Comparison of ENCODE assay signal across 16 cellular contexts in genomic region chr9:132647355-132647754, GRCh38. TPM values are rescaled to one million over a fixed set of nuclear protein-coding genes. Genes with fewer than 3 reads are reported as not detected.
DNase-seq lines count a peak whose midpoint lies in the region; ATAC-seq and TF ChIP-seq lines count a peak whose summit lies in the region.
"Had no signal": no experiment of that assay in that cellular context is flagged by ENCODE, and none has a peak within 500 bp of the region (broad histone marks: within the 10 kb centered on the region; RNA-seq: fewer than 3 reads in every experiment).

No MANE protein-coding gene starts in this region.

- CTCF ChIA-PET in activated naive CD4-positive, alpha-beta T cell treated with anti-CD3 and anti-CD28 coated beads, Interleukin-2, amount 10 ng/mL, durations not matched to agents 7 days and 5 days (lab: Charles Lee): interaction anchor here (0.7 kb wide), 1 partner anchor 40 kb away, joined by 4 read pairs; no protein-coding TSS in a partner anchor
- CTCF ChIA-PET in GM10248 (lab: Yijun Ruan, JAX) (no interaction called here), Caco-2 (lab: Charles Lee) (no interaction called here)

- TF ChIP-seq CTCF in fibroblast of mammary gland (conservative IDR thresholded peaks at IDR 0.05; ENCODE audit: control insufficient read depth, insufficient read depth, low read depth, low read length) (no peak), GM10248 (IDR thresholded peaks at IDR 0.05; ENCODE audit: control extremely low read depth, extremely low read depth, low read depth, missing control alignments) (no peak), Caco-2 (IDR thresholded peaks at IDR 0.05; ENCODE audit: insufficient read depth in 1 of 2, low read depth in 1 of 2, low read length in 1 of 2, severe bottlenecking in 1 of 2, unreplicated experiment in 1 of 2) (no peak)

- intact Hi-C loops in Caco-2 (cut with micrococcal nuclease; ENCODE audit: unreplicated experiment): no loop called here

- peak overlapping the region; percentile 75 for H3K27ac ChIP-seq in SJSA1
- H3K27ac ChIP-seq: gastrocnemius medialis had no signal

- H3K9me3 ChIP-seq in SJSA1 (replicated peaks) (no peaks in the 10 kb centered on the region), Caco-2 (no peaks in the 10 kb centered on the region)
- H3K9me3 ChIP-seq: gastrocnemius medialis had no signal

- no peaks in the 10 kb centered on the region for H3K4me1 Mint-ChIP-seq in activated naive CD4-positive, alpha-beta T cell treated with anti-CD3 and anti-CD28 coated beads, Interleukin-2, amount 10 ng/mL, durations not matched to agents 7 days and 5 days
- no peaks in the 10 kb centered on the region for H3K4me1 Mint-ChIP-seq in Caco-2 (ENCODE audit: low read depth, unreplicated experiment)
- H3K4me1 Mint-ChIP-seq: B cell, GM23338 had no signal

- no peak for DNase-seq in activated naive CD4-positive, alpha-beta T cell treated with anti-CD3 and anti-CD28 coated beads, Interleukin-2, amount 50 U/mL, for 72 hours (ENCODE audit: low spot score in 2 of 2)
- DNase-seq in activated naive CD4-positive, alpha-beta T cell treated with anti-CD3 and anti-CD28 coated beads, Interleukin-2, amount 10 ng/mL, durations not matched to agents 7 days and 5 days: no peak
- peak; percentile 86 to 91 for DNase-seq in SJSA1 (ENCODE audit: low read depth in 1 of 2, low spot score in 2 of 2)
- peak; percentile 100 for DNase-seq in fibroblast of mammary gland (ENCODE audit: low read depth)
- DNase-seq in smooth muscle cell of the brain vasculature (ENCODE audit: low read depth, low spot score): peak; percentile 26
- no peak for DNase-seq in NCI-H187 treated with DMSO at 0.1 percent for 48 hours (lab: John Stamatoyannopoulos, UW)
- no peak for DNase-seq in GM10248 (ENCODE audit: extremely low spot score)
- no peak for DNase-seq in Caco-2
- DNase-seq: activated T-cell treated with anti-CD3 and anti-CD28 coated beads for 4 hours, gastrocnemius medialis, GDM1, NCI-H2107, OCI-M1, posterior cingulate gyrus had no signal

- BruUV-seq in Caco-2 (replicated peaks; lab: Mats Ljungman, UMichigan): no TSS peak

- peaks cover 10 to 22% of the 10 kb centered on the region in 2 donors for H3K36me3 Mint-ChIP-seq in activated naive CD4-positive, alpha-beta T cell treated with anti-CD3 and anti-CD28 coated beads, Interleukin-2, amount 50 U/mL, for 72 hours
- H3K36me3 Mint-ChIP-seq in activated naive CD4-positive, alpha-beta T cell treated with anti-CD3 and anti-CD28 coated beads, Interleukin-2, amount 10 ng/mL, durations not matched to agents 7 days and 5 days: peaks cover 36% of the 10 kb centered on the region
- H3K36me3 Mint-ChIP-seq in Caco-2 (ENCODE audit: insufficient read depth, unreplicated experiment): peaks cover 78% of the 10 kb centered on the region

- ATAC-seq in activated naive CD4-positive, alpha-beta T cell treated with anti-CD3 and anti-CD28 coated beads, Interleukin-2, amount 50 U/mL, for 72 hours: peak; percentile 57 to 71
- ATAC-seq: gastrocnemius medialis, GM23338 had no signal

- no peak overlapping the region for H3K4me3 Mint-ChIP-seq in activated naive CD4-positive, alpha-beta T cell treated with anti-CD3 and anti-CD28 coated beads, Interleukin-2, amount 10 ng/mL, durations not matched to agents 7 days and 5 days
- H3K4me3 Mint-ChIP-seq in Caco-2 (ENCODE audit: unreplicated experiment): no peak overlapping the region
- H3K4me3 Mint-ChIP-seq: B cell, GM23338 had no signal

- H3K27me3 ChIP-seq in SJSA1 (replicated peaks): no peaks in the 10 kb centered on the region
- H3K27me3 ChIP-seq in Caco-2 (replicated peaks; ENCODE audit: control insufficient read depth, insufficient read depth, low read length): no peaks in the 10 kb centered on the region
- H3K27me3 ChIP-seq: gastrocnemius medialis had no signal

- H3K9me3 Mint-ChIP-seq in activated naive CD4-positive, alpha-beta T cell treated with anti-CD3 and anti-CD28 coated beads, Interleukin-2, amount 50 U/mL, for 72 hours: no peaks in the 10 kb centered on the region
- no peaks in the 10 kb centered on the region for H3K9me3 Mint-ChIP-seq in activated naive CD4-positive, alpha-beta T cell treated with anti-CD3 and anti-CD28 coated beads, Interleukin-2, amount 10 ng/mL, durations not matched to agents 7 days and 5 days
- no peaks in the 10 kb centered on the region for H3K9me3 Mint-ChIP-seq in Caco-2 (ENCODE audit: unreplicated experiment)
- H3K9me3 Mint-ChIP-seq: GM23338 had no signal

- H3K4me3 ChIP-seq in SJSA1 (no peak overlapping the region), fibroblast of mammary gland (ENCODE audit: control insufficient read depth, low read depth, low read length) (no peak overlapping the region), Caco-2 (ENCODE audit: low read depth, low read length) (no peak overlapping the region)
- H3K4me3 ChIP-seq: gastrocnemius medialis, GM23338 had no signal

- no peaks in the 10 kb centered on the region for H3K27me3 Mint-ChIP-seq in activated naive CD4-positive, alpha-beta T cell treated with anti-CD3 and anti-CD28 coated beads, Interleukin-2, amount 10 ng/mL, durations not matched to agents 7 days and 5 days
- no peaks in the 10 kb centered on the region for H3K27me3 Mint-ChIP-seq in Caco-2 (ENCODE audit: insufficient read depth, unreplicated experiment)
- H3K27me3 Mint-ChIP-seq: B cell had no signal

- peaks cover 28% of the 10 kb centered on the region for H3K4me1 ChIP-seq in SJSA1 (replicated peaks)
- H3K4me1 ChIP-seq in Caco-2: no peaks in the 10 kb centered on the region
- H3K4me1 ChIP-seq: gastrocnemius medialis had no signal

- POLR2A ChIA-PET in GM10248 (lab: Yijun Ruan, JAX): no interaction called here
- POLR2A ChIA-PET in Caco-2 (lab: Charles Lee): no interaction called here

- H3K36me3 ChIP-seq in SJSA1 (peaks cover 72% of the 10 kb centered on the region), Caco-2 (ENCODE audit: control insufficient read depth, insufficient read depth, low read length) (peaks cover 6% of the 10 kb centered on the region)

- no peak overlapping the region for H3K27ac Mint-ChIP-seq in activated naive CD4-positive, alpha-beta T cell treated with anti-CD3 and anti-CD28 coated beads, Interleukin-2, amount 50 U/mL, for 72 hours
- H3K27ac Mint-ChIP-seq in activated naive CD4-positive, alpha-beta T cell treated with anti-CD3 and anti-CD28 coated beads, Interleukin-2, amount 10 ng/mL, durations not matched to agents 7 days and 5 days: no peak overlapping the region
- no peak overlapping the region for H3K27ac Mint-ChIP-seq in Caco-2 (ENCODE audit: unreplicated experiment)
- H3K27ac Mint-ChIP-seq: B cell, GM23338 had no signal

RNA-seq across cellular contexts. Expression of gene DDX31, which starts 22.4 kb away (rescaled TPM):
- 10 to 100 TPM; 13.8 to 17.8 TPM for total RNA-seq in activated naive CD4-positive, alpha-beta T cell treated with anti-CD3 and anti-CD28 coated beads, Interleukin-2, amount 50 U/mL, for 72 hours
- total RNA-seq in SJSA1 (2014; rRNA removed; shearing (Covaris generic)): 9.7 and 12.1 TPM in 2 replicates
- 23.1 and 24.3 TPM in 2 replicates for total RNA-seq in Caco-2 (2022)

RNA-seq across cellular contexts. Expression of gene GTF3C4, which starts 22.9 kb away (rescaled TPM):
- 10 to 100 TPM in 1 of 2 donors, 1 to 10 TPM in 1; 7.8 to 15.2 TPM for total RNA-seq in activated naive CD4-positive, alpha-beta T cell treated with anti-CD3 and anti-CD28 coated beads, Interleukin-2, amount 50 U/mL, for 72 hours
- 10.9 and 17.1 TPM in 2 replicates for total RNA-seq in SJSA1 (2014; rRNA removed; shearing (Covaris generic))
- 23.6 and 24.1 TPM in 2 replicates for total RNA-seq in Caco-2 (2022)

Comparison
In these comparisons a context has a peak if more than half of its experiments do, and no peak if none do; other contexts are left out.
1. DNase-seq: peak in SJSA1 (2 of 2), fibroblast of mammary gland (single experiment) and smooth muscle cell of the brain vasculature (single experiment); none in activated naive CD4-positive, alpha-beta T cell treated with anti-CD3 and anti-CD28 coated beads, Interleukin-2, amount 50 U/mL, for 72 hours (0 of 2), activated naive CD4-positive, alpha-beta T cell treated with anti-CD3 and anti-CD28 coated beads, Interleukin-2, amount 10 ng/mL, durations not matched to agents 7 days and 5 days (single experiment), NCI-H187 treated with DMSO at 0.1 percent for 48 hours (single experiment), GM10248 (single experiment) and Caco-2 (0 of 2).